In genomic region chr20:41567615-41568014, GRCh38 we compare ENCODE assay signal across 17 cellular contexts. TPM values are rescaled to one million over a fixed set of nuclear protein-coding genes. Genes with fewer than 3 reads are reported as not detected.
DNase-seq lines count a peak whose midpoint lies in the region; ATAC-seq and TF ChIP-seq lines count a peak whose summit lies in the region.
"Had no signal": no experiment of that assay in that cellular context is flagged by ENCODE, and none has a peak within 500 bp of the region (broad histone marks: within the 10 kb centered on the region; RNA-seq: fewer than 3 reads in every experiment).

No MANE protein-coding gene starts in this region.

- H3K4me2 ChIP-seq in MM.1S (ENCODE audit: low read depth, low read length), result peak overlapping the region; percentile 22; the same call in 1 of the 2 replicates

- DNase-seq in activated naive CD4-positive, alpha-beta T cell treated with anti-CD3 and anti-CD28 coated beads, Interleukin-2, amount 10 ng/mL, durations not matched to agents 7 days and 5 days, result no peak
- DNase-seq in activated naive CD4-positive, alpha-beta T cell treated with Interleukin-2 at 50 U/mL for 16 hours, result no peak
- peak; percentile 40 for DNase-seq in MM.1S
- peak in 1 of 3 donors; percentile 16 for DNase-seq in mucosa of descending colon
- no peak for DNase-seq in SW480 (ENCODE audit: low spot score)
- no peak for DNase-seq in NCI-H1694 treated with DMSO at 0.1 percent for 48 hours (lab: John Stamatoyannopoulos, UW)
- no peak for DNase-seq in ACHN
- DNase-seq: AML-193; Calu3; CD4-positive, CD25-positive, alpha-beta regulatory T cell; DMS 273 treated with DMSO at 0.1 percent for 48 hours; GM23248; IMR-90 had no signal

- H4K20me1 ChIP-seq in MM.1S (ENCODE audit: insufficient read depth, low read length), result no peaks in the 10 kb centered on the region

- H3K27ac ChIP-seq in MM.1S (ENCODE audit: low read length), result no peak overlapping the region
- H3K27ac ChIP-seq: 22Rv1, BLaER1, GM23248 had no signal

- no peak overlapping the region for H2AFZ ChIP-seq in MM.1S (ENCODE audit: low read length)
- H2AFZ ChIP-seq: GM23248 had no signal

- in situ Hi-C loops in ACHN (cut with HindIII; ENCODE audit: low pct_ligation_motif_present, low pct_unique_long_range_greater_than_20kb, low sequenced_read_pairs), result no loop called here

- intact Hi-C loops in mucosa of descending colon (cut with DNase I, micrococcal nuclease), result no loop called here

- H3K9me3 Mint-ChIP-seq in activated naive CD4-positive, alpha-beta T cell treated with anti-CD3 and anti-CD28 coated beads, Interleukin-2, amount 10 ng/mL, durations not matched to agents 7 days and 5 days, result no peaks in the 10 kb centered on the region

- no peaks in the 10 kb centered on the region for H3K4me1 Mint-ChIP-seq in activated naive CD4-positive, alpha-beta T cell treated with anti-CD3 and anti-CD28 coated beads, Interleukin-2, amount 10 ng/mL, durations not matched to agents 7 days and 5 days

- H3K4me1 ChIP-seq in MM.1S (ENCODE audit: low read length) (peaks cover 20% of the 10 kb centered on the region), mucosa of descending colon (ENCODE audit: low read depth) (peaks cover 6% of the 10 kb centered on the region)

- ATAC-seq in mucosa of descending colon, result peak; percentile 70
- ATAC-seq: GM12878, HCT116 had no signal

- no peaks in the 10 kb centered on the region for H3K9me2 ChIP-seq in MM.1S (replicated peaks; ENCODE audit: insufficient read depth, low read length)

- H3K4me3 ChIP-seq in MM.1S (ENCODE audit: low read length) (no peak overlapping the region), mucosa of descending colon (no peak overlapping the region)
- H3K4me3 ChIP-seq: BLaER1, GM12878, GM23248 had no signal

- no peaks in the 10 kb centered on the region for H3K27me3 ChIP-seq in MM.1S (replicated peaks; ENCODE audit: insufficient read depth, low read length)
- H3K27me3 ChIP-seq: BLaER1 had no signal

- H3K27ac Mint-ChIP-seq in activated naive CD4-positive, alpha-beta T cell treated with anti-CD3 and anti-CD28 coated beads, Interleukin-2, amount 10 ng/mL, durations not matched to agents 7 days and 5 days, result peak overlapping the region; percentile 35

- CTCF ChIA-PET in activated naive CD4-positive, alpha-beta T cell treated with anti-CD3 and anti-CD28 coated beads, Interleukin-2, amount 10 ng/mL, durations not matched to agents 7 days and 5 days (lab: Charles Lee), result no interaction called here

- H3K9me3 ChIP-seq in MM.1S (replicated peaks; ENCODE audit: insufficient read depth, low read length), result no peaks in the 10 kb centered on the region
- H3K9me3 ChIP-seq in mucosa of descending colon, result no peaks in the 10 kb centered on the region

- H3K9ac ChIP-seq in MM.1S (ENCODE audit: low read length), result no peak overlapping the region
- H3K9ac ChIP-seq: BLaER1, GM23248 had no signal

- H3K4me3 Mint-ChIP-seq in activated naive CD4-positive, alpha-beta T cell treated with anti-CD3 and anti-CD28 coated beads, Interleukin-2, amount 10 ng/mL, durations not matched to agents 7 days and 5 days, result no peak overlapping the region
- H3K4me3 Mint-ChIP-seq: CD4-positive, CD25-positive, alpha-beta regulatory T cell had no signal

- H3K79me2 ChIP-seq in MM.1S (ENCODE audit: low read length), result peaks cover 71% of the 10 kb centered on the region

- TF ChIP-seq CTCF in MM.1S (IDR thresholded peaks at IDR 0.05; ENCODE audit: low read length), result no peak
- TF ChIP-seq CTCF in mucosa of descending colon (IDR thresholded peaks at IDR 0.05), result no peak

- H3K36me3 ChIP-seq in MM.1S (replicated peaks; ENCODE audit: insufficient read depth, low read length) (no peaks in the 10 kb centered on the region), mucosa of descending colon (ENCODE audit: low read depth) (no peaks in the 10 kb centered on the region)

- peaks cover 4% of the 10 kb centered on the region; the same call in 1 of the 2 replicates for H3F3A ChIP-seq in MM.1S (ENCODE audit: insufficient read depth, low read length)

- peaks cover 6% of the 10 kb centered on the region for H3K36me3 Mint-ChIP-seq in activated naive CD4-positive, alpha-beta T cell treated with anti-CD3 and anti-CD28 coated beads, Interleukin-2, amount 10 ng/mL, durations not matched to agents 7 days and 5 days

- H3K27me3 Mint-ChIP-seq in activated naive CD4-positive, alpha-beta T cell treated with anti-CD3 and anti-CD28 coated beads, Interleukin-2, amount 10 ng/mL, durations not matched to agents 7 days and 5 days, result no peaks in the 10 kb centered on the region
- H3K27me3 Mint-ChIP-seq: CD4-positive, CD25-positive, alpha-beta regulatory T cell had no signal

RNA-seq across cellular contexts. Expression of gene CHD6, which starts 50.6 kb away (rescaled TPM):
- total RNA-seq in mucosa of descending colon, result 10 to 100 TPM; 33.8 to 53.6 (median 43.8) TPM
